Comparison of ENCODE assay signal across 1 cellular context in the genomic region with DNA sequence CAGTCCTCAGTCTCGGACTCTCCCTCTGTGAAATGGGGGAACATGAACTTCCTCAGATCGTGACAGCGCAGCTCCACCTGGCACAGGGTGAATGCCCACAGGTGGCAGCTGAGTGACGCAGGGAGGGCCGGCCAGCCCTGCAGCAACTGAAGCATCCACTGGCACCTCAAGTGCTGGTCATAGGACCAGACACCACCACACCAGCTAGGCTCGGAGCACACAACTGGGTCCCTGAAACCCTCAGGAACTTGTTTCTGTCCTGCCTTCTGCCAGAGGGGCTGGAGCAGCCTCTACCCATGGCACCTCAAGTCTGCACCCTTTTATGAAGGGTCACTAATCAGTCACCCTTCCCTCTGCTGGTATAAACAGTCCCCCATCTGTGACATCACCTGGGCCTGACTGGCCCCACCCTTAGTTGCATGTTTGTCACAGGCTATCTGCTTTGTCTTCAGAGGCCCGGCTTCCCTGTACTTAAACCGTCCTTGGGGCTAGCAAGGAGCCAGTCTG.
TF ChIP-seq lines count a peak whose summit lies in the region.

No MANE protein-coding gene starts in this region.

TF ChIP-seq in HCT116, 20 proteins besides CTCF, POLR2A, EP300 and RAD21 (continued from another document):
- TF ChIP-seq, protein P1, sequence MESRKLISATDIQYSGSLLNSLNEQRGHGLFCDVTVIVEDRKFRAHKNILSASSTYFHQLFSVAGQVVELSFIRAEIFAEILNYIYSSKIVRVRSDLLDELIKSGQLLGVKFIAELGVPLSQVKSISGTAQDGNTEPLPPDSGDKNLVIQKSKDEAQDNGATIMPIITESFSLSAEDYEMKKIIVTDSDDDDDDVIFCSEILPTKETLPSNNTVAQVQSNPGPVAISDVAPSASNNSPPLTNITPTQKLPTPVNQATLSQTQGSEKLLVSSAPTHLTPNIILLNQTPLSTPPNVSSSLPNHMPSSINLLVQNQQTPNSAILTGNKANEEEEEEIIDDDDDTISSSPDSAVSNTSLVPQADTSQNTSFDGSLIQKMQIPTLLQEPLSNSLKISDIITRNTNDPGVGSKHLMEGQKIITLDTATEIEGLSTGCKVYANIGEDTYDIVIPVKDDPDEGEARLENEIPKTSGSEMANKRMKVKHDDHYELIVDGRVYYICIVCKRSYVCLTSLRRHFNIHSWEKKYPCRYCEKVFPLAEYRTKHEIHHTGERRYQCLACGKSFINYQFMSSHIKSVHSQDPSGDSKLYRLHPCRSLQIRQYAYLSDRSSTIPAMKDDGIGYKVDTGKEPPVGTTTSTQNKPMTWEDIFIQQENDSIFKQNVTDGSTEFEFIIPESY (IDR thresholded peaks at IDR 0.05; ENCODE audit: extremely low read depth, insufficient replicate concordance, low read length): no peak
- no peak for TF ChIP-seq EZH2phosphoT487 (IDR thresholded peaks at IDR 0.05; ENCODE audit: borderline replicate concordance)
- TF ChIP-seq JUND (IDR thresholded peaks at IDR 0.05): no peak
- TF ChIP-seq ZFX (IDR thresholded peaks at IDR 0.05): no peak
- TF ChIP-seq EGR1 (IDR thresholded peaks at IDR 0.05; ENCODE audit: low read depth): no peak
- TF ChIP-seq YY1 (IDR thresholded peaks at IDR 0.05; ENCODE audit: extremely low read depth, insufficient replicate concordance, low read depth, low read length): no peak
- no peak for TF ChIP-seq SP1 (IDR thresholded peaks at IDR 0.05; ENCODE audit: low read depth)
- TF ChIP-seq ELF1 (IDR thresholded peaks at IDR 0.05; ENCODE audit: borderline replicate concordance, low read depth): no peak
- TF ChIP-seq, protein P2, sequence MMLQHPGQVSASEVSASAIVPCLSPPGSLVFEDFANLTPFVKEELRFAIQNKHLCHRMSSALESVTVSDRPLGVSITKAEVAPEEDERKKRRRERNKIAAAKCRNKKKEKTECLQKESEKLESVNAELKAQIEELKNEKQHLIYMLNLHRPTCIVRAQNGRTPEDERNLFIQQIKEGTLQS (IDR thresholded peaks at IDR 0.05): no peak
